In the genomic region with DNA sequence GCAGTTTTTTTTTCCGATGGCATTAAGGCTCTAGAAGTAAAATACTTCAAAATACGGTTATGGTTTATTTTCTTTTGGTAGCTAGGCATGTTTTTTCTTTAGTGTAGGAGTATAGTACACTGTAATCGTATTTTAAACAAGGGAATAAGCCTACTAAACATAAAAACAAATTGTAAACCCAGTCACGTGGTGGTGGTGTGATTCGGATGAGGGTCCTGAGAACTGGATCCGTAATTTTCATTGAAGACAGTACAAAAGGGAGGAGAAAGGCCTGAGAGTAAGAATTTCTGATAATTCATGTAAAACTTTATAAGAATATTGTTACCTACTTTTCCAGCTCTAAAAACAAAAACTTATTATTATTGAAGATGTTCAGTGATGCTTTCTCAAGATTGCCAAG, we compare ENCODE assay signal across 1 cellular context.
TF ChIP-seq lines count a peak whose summit lies in the region.

No MANE protein-coding gene starts in this region.

TF ChIP-seq in HEK293T, 16 proteins besides CTCF, POLR2A, EP300 and RAD21 (continued from another document):
- no peak for TF ChIP-seq HDGF (IDR thresholded peaks at IDR 0.05; ENCODE audit: borderline replicate concordance)
- no peak for TF ChIP-seq SUZ12 (IDR thresholded peaks at IDR 0.05)
- TF ChIP-seq BHLHE40 (IDR thresholded peaks at IDR 0.05; ENCODE audit: borderline replicate concordance): no peak
- no peak for TF ChIP-seq FOXA1 (IDR thresholded peaks at IDR 0.05)
